1 cellular context compared by ENCODE assay signal in the genomic region with DNA sequence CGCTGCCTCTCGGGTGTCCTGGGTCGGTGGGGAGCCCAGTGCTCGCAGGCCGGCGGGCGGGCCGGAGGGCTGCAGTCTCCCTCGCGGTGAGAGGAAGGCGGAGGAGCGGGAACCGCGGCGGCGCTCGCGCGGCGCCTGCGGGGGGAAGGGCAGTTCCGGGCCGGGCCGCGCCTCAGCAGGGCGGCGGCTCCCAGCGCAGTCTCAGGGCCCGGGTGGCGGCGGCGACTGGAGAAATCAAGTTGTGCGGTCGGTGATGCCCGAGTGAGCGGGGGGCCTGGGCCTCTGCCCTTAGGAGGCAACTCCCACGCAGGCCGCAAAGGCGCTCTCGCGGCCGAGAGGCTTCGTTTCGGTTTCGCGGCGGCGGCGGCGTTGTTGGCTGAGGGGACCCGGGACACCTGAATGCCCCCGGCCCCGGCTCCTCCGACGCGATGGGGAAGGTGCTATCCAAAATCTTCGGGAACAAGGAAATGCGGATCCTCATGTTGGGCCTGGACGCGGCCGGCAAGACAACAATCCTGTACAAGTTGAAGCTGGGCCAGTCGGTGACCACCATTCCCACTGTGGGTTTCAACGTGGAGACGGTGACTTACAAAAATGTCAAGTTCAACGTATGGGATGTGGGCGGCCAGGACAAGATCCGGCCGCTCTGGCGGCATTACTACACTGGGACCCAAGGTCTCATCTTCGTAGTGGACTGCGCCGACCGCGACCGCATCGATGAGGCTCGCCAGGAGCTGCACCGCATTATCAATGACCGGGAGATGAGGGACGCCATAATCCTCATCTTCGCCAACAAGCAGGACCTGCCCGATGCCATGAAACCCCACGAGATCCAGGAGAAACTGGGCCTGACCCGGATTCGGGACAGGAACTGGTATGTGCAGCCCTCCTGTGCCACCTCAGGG.
TF ChIP-seq lines count a peak whose summit lies in the region.

No MANE protein-coding gene starts in this region.

TF ChIP-seq in GM12878, 131 proteins besides CTCF, POLR2A, EP300 and RAD21 (continued from another document):
- TF ChIP-seq, protein P1, sequence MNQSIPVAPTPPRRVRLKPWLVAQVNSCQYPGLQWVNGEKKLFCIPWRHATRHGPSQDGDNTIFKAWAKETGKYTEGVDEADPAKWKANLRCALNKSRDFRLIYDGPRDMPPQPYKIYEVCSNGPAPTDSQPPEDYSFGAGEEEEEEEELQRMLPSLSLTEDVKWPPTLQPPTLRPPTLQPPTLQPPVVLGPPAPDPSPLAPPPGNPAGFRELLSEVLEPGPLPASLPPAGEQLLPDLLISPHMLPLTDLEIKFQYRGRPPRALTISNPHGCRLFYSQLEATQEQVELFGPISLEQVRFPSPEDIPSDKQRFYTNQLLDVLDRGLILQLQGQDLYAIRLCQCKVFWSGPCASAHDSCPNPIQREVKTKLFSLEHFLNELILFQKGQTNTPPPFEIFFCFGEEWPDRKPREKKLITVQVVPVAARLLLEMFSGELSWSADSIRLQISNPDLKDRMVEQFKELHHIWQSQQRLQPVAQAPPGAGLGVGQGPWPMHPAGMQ (IDR thresholded peaks at IDR 0.05; ENCODE audit: borderline replicate concordance): no peak
- no peak for TF ChIP-seq CHD4 (IDR thresholded peaks at IDR 0.05)
- TF ChIP-seq FOXM1 (IDR thresholded peaks at IDR 0.05; ENCODE audit: low read depth, low read length): no peak
- peak; percentile 31; the same call in 1 of the 2 replicates for TF ChIP-seq POLR2AphosphoS5 (IDR thresholded peaks at IDR 0.05; ENCODE audit: low read length)
- no peak for TF ChIP-seq ZNF622 (IDR thresholded peaks at IDR 0.05)
- TF ChIP-seq TBL1XR1 (IDR thresholded peaks at IDR 0.05; ENCODE audit: low read depth, low read length): peak; percentile 65; the same call in 1 of the 2 replicates
- TF ChIP-seq ATF7 (IDR thresholded peaks at IDR 0.05; ENCODE audit: low read depth): no peak
- no peak for TF ChIP-seq SPI1 (IDR thresholded peaks at IDR 0.05; ENCODE audit: borderline replicate concordance, insufficient read depth, low read depth, low read length)
- TF ChIP-seq, protein P2, sequence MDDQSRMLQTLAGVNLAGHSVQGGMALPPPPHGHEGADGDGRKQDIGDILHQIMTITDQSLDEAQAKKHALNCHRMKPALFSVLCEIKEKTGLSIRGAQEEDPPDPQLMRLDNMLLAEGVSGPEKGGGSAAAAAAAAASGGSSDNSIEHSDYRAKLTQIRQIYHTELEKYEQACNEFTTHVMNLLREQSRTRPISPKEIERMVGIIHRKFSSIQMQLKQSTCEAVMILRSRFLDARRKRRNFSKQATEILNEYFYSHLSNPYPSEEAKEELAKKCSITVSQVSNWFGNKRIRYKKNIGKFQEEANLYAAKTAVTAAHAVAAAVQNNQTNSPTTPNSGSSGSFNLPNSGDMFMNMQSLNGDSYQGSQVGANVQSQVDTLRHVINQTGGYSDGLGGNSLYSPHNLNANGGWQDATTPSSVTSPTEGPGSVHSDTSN (IDR thresholded peaks at IDR 0.05; ENCODE audit: insufficient replicate concordance, low read depth, low read length): no peak
- no peak for TF ChIP-seq SREBF1 (IDR thresholded peaks at IDR 0.05; ENCODE audit: low read length)
- TF ChIP-seq SRF (IDR thresholded peaks at IDR 0.05; ENCODE audit: low read depth in 2 of 2, low read length in 2 of 2): no peak
- 0 out of 2 replicates have a peak, but pooled peaks have one; percentile 44 for TF ChIP-seq PAX5 (IDR thresholded peaks at IDR 0.05; ENCODE audit: borderline replicate concordance, low read depth, low read length)
- TF ChIP-seq GABPA (IDR thresholded peaks at IDR 0.05; ENCODE audit: low read depth): no peak
- TF ChIP-seq YBX1 (IDR thresholded peaks at IDR 0.05): no peak
- no peak for TF ChIP-seq SUZ12 (IDR thresholded peaks at IDR 0.05; ENCODE audit: unreplicated experiment)
- TF ChIP-seq, protein P3, sequence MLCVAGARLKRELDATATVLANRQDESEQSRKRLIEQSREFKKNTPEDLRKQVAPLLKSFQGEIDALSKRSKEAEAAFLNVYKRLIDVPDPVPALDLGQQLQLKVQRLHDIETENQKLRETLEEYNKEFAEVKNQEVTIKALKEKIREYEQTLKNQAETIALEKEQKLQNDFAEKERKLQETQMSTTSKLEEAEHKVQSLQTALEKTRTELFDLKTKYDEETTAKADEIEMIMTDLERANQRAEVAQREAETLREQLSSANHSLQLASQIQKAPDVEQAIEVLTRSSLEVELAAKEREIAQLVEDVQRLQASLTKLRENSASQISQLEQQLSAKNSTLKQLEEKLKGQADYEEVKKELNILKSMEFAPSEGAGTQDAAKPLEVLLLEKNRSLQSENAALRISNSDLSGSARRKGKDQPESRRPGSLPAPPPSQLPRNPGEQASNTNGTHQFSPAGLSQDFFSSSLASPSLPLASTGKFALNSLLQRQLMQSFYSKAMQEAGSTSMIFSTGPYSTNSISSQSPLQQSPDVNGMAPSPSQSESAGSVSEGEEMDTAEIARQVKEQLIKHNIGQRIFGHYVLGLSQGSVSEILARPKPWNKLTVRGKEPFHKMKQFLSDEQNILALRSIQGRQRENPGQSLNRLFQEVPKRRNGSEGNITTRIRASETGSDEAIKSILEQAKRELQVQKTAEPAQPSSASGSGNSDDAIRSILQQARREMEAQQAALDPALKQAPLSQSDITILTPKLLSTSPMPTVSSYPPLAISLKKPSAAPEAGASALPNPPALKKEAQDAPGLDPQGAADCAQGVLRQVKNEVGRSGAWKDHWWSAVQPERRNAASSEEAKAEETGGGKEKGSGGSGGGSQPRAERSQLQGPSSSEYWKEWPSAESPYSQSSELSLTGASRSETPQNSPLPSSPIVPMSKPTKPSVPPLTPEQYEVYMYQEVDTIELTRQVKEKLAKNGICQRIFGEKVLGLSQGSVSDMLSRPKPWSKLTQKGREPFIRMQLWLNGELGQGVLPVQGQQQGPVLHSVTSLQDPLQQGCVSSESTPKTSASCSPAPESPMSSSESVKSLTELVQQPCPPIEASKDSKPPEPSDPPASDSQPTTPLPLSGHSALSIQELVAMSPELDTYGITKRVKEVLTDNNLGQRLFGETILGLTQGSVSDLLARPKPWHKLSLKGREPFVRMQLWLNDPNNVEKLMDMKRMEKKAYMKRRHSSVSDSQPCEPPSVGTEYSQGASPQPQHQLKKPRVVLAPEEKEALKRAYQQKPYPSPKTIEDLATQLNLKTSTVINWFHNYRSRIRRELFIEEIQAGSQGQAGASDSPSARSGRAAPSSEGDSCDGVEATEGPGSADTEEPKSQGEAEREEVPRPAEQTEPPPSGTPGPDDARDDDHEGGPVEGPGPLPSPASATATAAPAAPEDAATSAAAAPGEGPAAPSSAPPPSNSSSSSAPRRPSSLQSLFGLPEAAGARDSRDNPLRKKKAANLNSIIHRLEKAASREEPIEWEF (IDR thresholded peaks at IDR 0.05; ENCODE audit: insufficient replicate concordance, low read depth, low read length): no peak
- TF ChIP-seq, protein P4, sequence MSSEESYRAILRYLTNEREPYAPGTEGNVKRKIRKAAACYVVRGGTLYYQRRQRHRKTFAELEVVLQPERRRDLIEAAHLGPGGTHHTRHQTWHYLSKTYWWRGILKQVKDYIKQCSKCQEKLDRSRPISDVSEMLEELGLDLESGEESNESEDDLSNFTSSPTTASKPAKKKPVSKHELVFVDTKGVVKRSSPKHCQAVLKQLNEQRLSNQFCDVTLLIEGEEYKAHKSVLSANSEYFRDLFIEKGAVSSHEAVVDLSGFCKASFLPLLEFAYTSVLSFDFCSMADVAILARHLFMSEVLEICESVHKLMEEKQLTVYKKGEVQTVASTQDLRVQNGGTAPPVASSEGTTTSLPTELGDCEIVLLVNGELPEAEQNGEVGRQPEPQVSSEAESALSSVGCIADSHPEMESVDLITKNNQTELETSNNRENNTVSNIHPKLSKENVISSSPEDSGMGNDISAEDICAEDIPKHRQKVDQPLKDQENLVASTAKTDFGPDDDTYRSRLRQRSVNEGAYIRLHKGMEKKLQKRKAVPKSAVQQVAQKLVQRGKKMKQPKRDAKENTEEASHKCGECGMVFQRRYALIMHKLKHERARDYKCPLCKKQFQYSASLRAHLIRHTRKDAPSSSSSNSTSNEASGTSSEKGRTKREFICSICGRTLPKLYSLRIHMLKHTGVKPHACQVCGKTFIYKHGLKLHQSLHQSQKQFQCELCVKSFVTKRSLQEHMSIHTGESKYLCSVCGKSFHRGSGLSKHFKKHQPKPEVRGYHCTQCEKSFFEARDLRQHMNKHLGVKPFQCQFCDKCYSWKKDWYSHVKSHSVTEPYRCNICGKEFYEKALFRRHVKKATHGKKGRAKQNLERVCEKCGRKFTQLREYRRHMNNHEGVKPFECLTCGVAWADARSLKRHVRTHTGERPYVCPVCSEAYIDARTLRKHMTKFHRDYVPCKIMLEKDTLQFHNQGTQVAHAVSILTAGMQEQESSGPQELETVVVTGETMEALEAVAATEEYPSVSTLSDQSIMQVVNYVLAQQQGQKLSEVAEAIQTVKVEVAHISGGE (CRISPR knock-in tag; IDR thresholded peaks at IDR 0.05): no peak
- TF ChIP-seq POLR2AphosphoS2 (IDR thresholded peaks at IDR 0.05; ENCODE audit: low read depth, low read length): 0 out of 2 replicates have a peak, but pooled peaks have one; percentile 5
- TF ChIP-seq, protein P5, sequence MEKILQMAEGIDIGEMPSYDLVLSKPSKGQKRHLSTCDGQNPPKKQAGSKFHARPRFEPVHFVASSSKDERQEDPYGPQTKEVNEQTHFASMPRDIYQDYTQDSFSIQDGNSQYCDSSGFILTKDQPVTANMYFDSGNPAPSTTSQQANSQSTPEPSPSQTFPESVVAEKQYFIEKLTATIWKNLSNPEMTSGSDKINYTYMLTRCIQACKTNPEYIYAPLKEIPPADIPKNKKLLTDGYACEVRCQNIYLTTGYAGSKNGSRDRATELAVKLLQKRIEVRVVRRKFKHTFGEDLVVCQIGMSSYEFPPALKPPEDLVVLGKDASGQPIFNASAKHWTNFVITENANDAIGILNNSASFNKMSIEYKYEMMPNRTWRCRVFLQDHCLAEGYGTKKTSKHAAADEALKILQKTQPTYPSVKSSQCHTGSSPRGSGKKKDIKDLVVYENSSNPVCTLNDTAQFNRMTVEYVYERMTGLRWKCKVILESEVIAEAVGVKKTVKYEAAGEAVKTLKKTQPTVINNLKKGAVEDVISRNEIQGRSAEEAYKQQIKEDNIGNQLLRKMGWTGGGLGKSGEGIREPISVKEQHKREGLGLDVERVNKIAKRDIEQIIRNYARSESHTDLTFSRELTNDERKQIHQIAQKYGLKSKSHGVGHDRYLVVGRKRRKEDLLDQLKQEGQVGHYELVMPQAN (conservative IDR thresholded peaks at IDR 0.05): 0 out of 2 replicates have a peak, but pooled peaks have one; percentile 77
- peak; percentile 35 to 52; a peak in 2 of 4 replicates for TF ChIP-seq BHLHE40 (IDR thresholded peaks at IDR 0.05; ENCODE audit: borderline replicate concordance in 1 of 2, low read depth in 2 of 2, low read length in 1 of 2)
